Comparison of ENCODE assay signal across 2 cellular contexts in the genomic region with DNA sequence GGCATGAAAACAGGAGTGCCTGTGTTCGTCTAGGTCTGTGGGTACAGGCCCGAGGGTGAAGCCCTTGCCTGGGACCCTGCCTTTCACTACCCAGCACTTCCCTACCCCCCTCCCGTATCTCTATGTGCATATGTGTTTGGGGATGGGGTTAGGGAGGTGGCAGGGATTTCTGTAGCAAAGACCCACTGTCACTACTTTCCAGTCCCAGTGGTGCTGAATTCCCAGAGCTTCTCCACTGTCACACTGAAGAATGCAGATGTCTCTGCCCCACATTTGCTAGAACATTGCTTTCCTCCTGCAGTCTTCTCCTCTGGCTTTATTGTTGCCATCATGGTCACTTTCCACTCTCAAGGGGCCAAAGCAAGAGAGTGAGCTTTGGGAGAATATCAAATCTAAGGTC.
A peak's percentile ranks its signal among the peaks of the same experiment; 100 is the strongest.
TF ChIP-seq lines count a peak whose summit lies in the region.

No MANE protein-coding gene starts in this region.

TF ChIP-seq in A549, 52 proteins besides CTCF, POLR2A, EP300 and RAD21 (continued from another document):
- TF ChIP-seq, protein P1, sequence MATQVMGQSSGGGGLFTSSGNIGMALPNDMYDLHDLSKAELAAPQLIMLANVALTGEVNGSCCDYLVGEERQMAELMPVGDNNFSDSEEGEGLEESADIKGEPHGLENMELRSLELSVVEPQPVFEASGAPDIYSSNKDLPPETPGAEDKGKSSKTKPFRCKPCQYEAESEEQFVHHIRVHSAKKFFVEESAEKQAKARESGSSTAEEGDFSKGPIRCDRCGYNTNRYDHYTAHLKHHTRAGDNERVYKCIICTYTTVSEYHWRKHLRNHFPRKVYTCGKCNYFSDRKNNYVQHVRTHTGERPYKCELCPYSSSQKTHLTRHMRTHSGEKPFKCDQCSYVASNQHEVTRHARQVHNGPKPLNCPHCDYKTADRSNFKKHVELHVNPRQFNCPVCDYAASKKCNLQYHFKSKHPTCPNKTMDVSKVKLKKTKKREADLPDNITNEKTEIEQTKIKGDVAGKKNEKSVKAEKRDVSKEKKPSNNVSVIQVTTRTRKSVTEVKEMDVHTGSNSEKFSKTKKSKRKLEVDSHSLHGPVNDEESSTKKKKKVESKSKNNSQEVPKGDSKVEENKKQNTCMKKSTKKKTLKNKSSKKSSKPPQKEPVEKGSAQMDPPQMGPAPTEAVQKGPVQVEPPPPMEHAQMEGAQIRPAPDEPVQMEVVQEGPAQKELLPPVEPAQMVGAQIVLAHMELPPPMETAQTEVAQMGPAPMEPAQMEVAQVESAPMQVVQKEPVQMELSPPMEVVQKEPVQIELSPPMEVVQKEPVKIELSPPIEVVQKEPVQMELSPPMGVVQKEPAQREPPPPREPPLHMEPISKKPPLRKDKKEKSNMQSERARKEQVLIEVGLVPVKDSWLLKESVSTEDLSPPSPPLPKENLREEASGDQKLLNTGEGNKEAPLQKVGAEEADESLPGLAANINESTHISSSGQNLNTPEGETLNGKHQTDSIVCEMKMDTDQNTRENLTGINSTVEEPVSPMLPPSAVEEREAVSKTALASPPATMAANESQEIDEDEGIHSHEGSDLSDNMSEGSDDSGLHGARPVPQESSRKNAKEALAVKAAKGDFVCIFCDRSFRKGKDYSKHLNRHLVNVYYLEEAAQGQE (IDR thresholded peaks at IDR 0.05): peak; percentile 58
- TF ChIP-seq EHMT2 (IDR thresholded peaks at IDR 0.05; ENCODE audit: low read depth): no peak

TF ChIP-seq in GM23338, 12 proteins besides CTCF, POLR2A, EP300 and RAD21 (continued from another document):
- TF ChIP-seq, protein P2, sequence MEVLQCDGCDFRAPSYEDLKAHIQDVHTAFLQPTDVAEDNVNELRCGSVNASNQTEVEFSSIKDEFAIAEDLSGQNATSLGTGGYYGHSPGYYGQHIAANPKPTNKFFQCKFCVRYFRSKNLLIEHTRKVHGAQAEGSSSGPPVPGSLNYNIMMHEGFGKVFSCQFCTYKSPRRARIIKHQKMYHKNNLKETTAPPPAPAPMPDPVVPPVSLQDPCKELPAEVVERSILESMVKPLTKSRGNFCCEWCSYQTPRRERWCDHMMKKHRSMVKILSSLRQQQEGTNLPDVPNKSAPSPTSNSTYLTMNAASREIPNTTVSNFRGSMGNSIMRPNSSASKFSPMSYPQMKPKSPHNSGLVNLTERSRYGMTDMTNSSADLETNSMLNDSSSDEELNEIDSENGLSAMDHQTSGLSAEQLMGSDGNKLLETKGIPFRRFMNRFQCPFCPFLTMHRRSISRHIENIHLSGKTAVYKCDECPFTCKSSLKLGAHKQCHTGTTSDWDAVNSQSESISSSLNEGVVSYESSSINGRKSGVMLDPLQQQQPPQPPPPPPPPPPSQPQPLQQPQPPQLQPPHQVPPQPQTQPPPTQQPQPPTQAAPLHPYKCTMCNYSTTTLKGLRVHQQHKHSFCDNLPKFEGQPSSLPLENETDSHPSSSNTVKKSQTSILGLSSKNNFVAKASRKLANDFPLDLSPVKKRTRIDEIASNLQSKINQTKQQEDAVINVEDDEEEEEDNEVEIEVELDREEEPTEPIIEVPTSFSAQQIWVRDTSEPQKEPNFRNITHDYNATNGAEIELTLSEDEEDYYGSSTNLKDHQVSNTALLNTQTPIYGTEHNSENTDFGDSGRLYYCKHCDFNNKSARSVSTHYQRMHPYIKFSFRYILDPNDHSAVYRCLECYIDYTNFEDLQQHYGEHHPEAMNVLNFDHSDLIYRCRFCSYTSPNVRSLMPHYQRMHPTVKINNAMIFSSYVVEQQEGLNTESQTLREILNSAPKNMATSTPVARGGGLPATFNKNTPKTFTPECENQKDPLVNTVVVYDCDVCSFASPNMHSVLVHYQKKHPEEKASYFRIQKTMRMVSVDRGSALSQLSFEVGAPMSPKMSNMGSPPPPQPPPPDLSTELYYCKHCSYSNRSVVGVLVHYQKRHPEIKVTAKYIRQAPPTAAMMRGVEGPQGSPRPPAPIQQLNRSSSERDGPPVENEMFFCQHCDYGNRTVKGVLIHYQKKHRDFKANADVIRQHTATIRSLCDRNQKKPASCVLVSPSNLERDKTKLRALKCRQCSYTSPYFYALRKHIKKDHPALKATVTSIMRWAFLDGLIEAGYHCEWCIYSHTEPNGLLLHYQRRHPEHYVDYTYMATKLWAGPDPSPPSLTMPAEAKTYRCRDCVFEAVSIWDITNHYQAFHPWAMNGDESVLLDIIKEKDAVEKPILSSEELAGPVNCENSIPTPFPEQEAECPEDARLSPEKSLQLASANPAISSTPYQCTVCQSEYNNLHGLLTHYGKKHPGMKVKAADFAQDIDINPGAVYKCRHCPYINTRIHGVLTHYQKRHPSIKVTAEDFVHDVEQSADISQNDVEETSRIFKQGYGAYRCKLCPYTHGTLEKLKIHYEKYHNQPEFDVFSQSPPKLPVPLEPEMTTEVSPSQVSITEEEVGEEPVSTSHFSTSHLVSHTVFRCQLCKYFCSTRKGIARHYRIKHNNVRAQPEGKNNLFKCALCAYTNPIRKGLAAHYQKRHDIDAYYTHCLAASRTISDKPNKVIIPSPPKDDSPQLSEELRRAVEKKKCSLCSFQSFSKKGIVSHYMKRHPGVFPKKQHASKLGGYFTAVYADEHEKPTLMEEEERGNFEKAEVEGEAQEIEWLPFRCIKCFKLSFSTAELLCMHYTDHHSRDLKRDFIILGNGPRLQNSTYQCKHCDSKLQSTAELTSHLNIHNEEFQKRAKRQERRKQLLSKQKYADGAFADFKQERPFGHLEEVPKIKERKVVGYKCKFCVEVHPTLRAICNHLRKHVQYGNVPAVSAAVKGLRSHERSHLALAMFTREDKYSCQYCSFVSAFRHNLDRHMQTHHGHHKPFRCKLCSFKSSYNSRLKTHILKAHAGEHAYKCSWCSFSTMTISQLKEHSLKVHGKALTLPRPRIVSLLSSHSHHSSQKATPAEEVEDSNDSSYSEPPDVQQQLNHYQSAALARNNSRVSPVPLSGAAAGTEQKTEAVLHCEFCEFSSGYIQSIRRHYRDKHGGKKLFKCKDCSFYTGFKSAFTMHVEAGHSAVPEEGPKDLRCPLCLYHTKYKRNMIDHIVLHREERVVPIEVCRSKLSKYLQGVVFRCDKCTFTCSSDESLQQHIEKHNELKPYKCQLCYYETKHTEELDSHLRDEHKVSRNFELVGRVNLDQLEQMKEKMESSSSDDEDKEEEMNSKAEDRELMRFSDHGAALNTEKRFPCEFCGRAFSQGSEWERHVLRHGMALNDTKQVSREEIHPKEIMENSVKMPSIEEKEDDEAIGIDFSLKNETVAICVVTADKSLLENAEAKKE (CRISPR knock-in tag; IDR thresholded peaks at IDR 0.05): no peak
- TF ChIP-seq JUNB (IDR thresholded peaks at IDR 0.05; ENCODE audit: unreplicated experiment) (no peak), EZH2phosphoT487 (IDR thresholded peaks at IDR 0.05; ENCODE audit: unreplicated experiment) (no peak), NANOG (IDR thresholded peaks at IDR 0.05; ENCODE audit: borderline replicate concordance) (no peak)
